Comparison of ENCODE assay signal across 24 cellular contexts in the genomic region with DNA sequence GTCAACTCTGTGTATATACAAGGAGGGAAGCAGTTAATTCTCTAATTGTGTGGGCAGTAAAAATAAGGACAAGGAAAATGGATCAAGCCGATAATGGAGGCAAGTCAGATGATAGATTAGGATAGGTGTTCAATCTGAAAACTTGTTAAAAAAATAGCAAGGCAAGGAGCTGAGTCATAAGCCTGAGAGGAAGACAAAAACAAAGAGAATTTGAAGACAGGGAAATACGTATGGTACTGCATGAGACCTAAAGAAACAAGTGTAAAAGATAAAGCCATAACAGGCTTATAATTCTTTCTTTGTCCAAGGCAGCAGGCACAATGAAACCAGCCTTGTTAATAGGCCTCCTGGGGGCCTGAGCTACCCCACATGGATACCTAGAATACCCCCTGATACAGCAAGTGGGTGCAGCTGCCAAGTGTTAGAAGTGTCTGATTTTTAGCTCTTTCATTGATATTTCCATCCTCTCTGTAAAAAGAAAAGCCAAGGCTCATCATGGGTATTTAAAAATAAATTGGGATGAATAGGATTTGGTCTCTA.
"Had no signal": no experiment of that assay in that cellular context is flagged by ENCODE, and none has a peak within 500 bp of the region (broad histone marks: within the 10 kb centered on the region; RNA-seq: fewer than 3 reads in every experiment).

No MANE protein-coding gene starts in this region.

- H3K36me3 Mint-ChIP-seq: mesothelial cell of epicardium; stimulated activated memory B cell treated with anti-CD40 and anti-IgM and Interleukin-4, amounts not matched to agents 10 μg/mL and 1 μg/mL and 100 μg/mL, for 72 hours had no signal

- H3K27me3 Mint-ChIP-seq: effector memory CD8-positive, alpha-beta T cell; natural killer cell treated with Interleukin-12 subunit alpha and Interleukin-12 subunit beta and Interleukin-15 and Interleukin-18, amount 100 ng/mL, for 72 hours; stimulated activated memory B cell treated with anti-CD40 and anti-IgM and Interleukin-4, amounts not matched to agents 10 μg/mL and 1 μg/mL and 100 μg/mL, for 72 hours; stimulated activated naive CD8-positive, alpha-beta T cell treated with anti-CD3 and anti-CD28 coated beads, Interleukin-15, Interleukin-2, amounts not matched to agents 100 ng/mL and 50 ng/mL, for 24 hours had no signal

- H3K27ac ChIP-seq: foreskin keratinocyte, heart left ventricle, pancreas, prostate gland, right lobe of liver, spleen, tibial nerve, upper lobe of right lung, vagina had no signal

- H3K36me3 ChIP-seq: heart left ventricle, pancreas, prostate gland, right lobe of liver, spleen, tibial nerve, upper lobe of right lung, vagina had no signal

- DNase-seq: effector memory CD8-positive, alpha-beta T cell; erythroblast; foreskin keratinocyte; heart left ventricle; hippocampal formation; left colon; left ventricle myocardium superior; occipital lobe; pancreas; retina; right lobe of liver; spleen; stimulated activated CD4-positive, alpha-beta T cell treated with anti-CD3 and anti-CD28 coated beads, Interleukin-15, amount 100 ng/mL, for 24 hours; stimulated activated CD4-positive, alpha-beta T cell treated with anti-CD3 and anti-CD28 coated beads, Interleukin-1b, Interleukin-23, amount 100 ng/mL, for 48 hours; stimulated activated CD4-positive, alpha-beta T cell treated with anti-CD3 and anti-CD28 coated beads, Interleukin-4, amount 100 ng/mL, for 24 hours; upper lobe of right lung had no signal

- H3K4me1 ChIP-seq: foreskin keratinocyte, heart left ventricle, pancreas, prostate gland, right lobe of liver, spleen, tibial nerve, upper lobe of right lung, vagina had no signal

- H3K27ac Mint-ChIP-seq: effector memory CD8-positive, alpha-beta T cell; mesothelial cell of epicardium; natural killer cell treated with Interleukin-12 subunit alpha and Interleukin-12 subunit beta and Interleukin-15 and Interleukin-18, amount 100 ng/mL, for 72 hours; stimulated activated memory B cell treated with anti-CD40 and anti-IgM and Interleukin-4, amounts not matched to agents 10 μg/mL and 1 μg/mL and 100 μg/mL, for 72 hours; stimulated activated naive CD8-positive, alpha-beta T cell treated with anti-CD3 and anti-CD28 coated beads, Interleukin-15, Interleukin-2, amounts not matched to agents 100 ng/mL and 50 ng/mL, for 24 hours had no signal

- H3K4me1 Mint-ChIP-seq: mesothelial cell of epicardium; stimulated activated memory B cell treated with anti-CD40 and anti-IgM and Interleukin-4, amounts not matched to agents 10 μg/mL and 1 μg/mL and 100 μg/mL, for 72 hours had no signal

- H3K4me3 Mint-ChIP-seq: effector memory CD8-positive, alpha-beta T cell; mesothelial cell of epicardium; natural killer cell treated with Interleukin-12 subunit alpha and Interleukin-12 subunit beta and Interleukin-15 and Interleukin-18, amount 100 ng/mL, for 72 hours; stimulated activated memory B cell treated with anti-CD40 and anti-IgM and Interleukin-4, amounts not matched to agents 10 μg/mL and 1 μg/mL and 100 μg/mL, for 72 hours; stimulated activated naive CD8-positive, alpha-beta T cell treated with anti-CD3 and anti-CD28 coated beads, Interleukin-15, Interleukin-2, amounts not matched to agents 100 ng/mL and 50 ng/mL, for 24 hours had no signal

- H3K27me3 ChIP-seq: foreskin keratinocyte, heart left ventricle, pancreas, right lobe of liver, spleen, tibial nerve, upper lobe of right lung, vagina had no signal

- H3K4me3 ChIP-seq: heart left ventricle, lung, pancreas, prostate gland, right lobe of liver, spleen, tibial nerve, upper lobe of right lung, vagina had no signal

- H3K9me3 ChIP-seq: heart left ventricle, pancreas, prostate gland, right lobe of liver, tibial nerve, upper lobe of right lung, vagina had no signal

- FAIRE-seq: pancreas had no signal

- ATAC-seq: effector memory CD8-positive, alpha-beta T cell; foreskin keratinocyte; heart left ventricle; left colon; left ventricle myocardium superior; natural killer cell treated with Interleukin-12 subunit alpha and Interleukin-12 subunit beta and Interleukin-15 and Interleukin-18, amount 100 ng/mL, for 72 hours; pancreas; right lobe of liver; stimulated activated memory B cell treated with anti-CD40 and anti-IgM and Interleukin-4, amounts not matched to agents 10 μg/mL and 1 μg/mL and 100 μg/mL, for 72 hours; upper lobe of right lung had no signal
